Comparison of ENCODE assay signal across 26 cellular contexts in the genomic region with DNA sequence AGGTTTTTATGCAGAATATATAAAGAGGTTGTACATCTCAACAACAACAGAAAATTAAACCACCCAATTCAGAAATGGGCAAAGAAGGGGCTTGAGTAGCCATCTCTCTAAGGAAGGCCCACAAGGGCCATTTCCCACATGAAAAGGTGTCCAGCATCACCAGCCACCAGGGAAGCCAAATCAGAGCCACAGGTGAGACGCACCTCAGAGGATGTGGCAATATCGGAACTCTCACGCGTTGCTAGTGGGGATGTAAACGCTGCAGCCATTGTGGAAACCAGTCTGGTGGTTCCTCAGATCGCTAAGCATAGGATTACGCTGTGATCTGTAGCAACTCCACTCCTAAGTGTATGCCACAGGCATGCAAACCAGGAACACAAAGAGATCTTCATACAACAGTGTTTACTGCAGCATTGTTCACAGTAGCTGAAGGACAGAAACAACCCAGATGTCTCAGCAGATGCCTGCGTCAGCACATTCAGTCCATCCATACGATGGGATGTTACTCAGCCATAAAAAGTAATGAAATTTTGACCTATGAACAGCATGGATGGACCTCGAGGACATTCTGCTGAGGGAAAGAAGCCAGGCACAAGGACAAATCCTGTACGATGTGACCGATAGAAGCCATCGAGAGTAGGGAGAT.
DNase-seq lines count a peak whose midpoint lies in the region; ATAC-seq lines count a peak whose summit lies in the region.
"Had no signal": no experiment of that assay in that cellular context is flagged by ENCODE, and none has a peak within 500 bp of the region (broad histone marks: within the 10 kb centered on the region; RNA-seq: fewer than 3 reads in every experiment).

No MANE protein-coding gene starts in this region.

- H3K27me3 Mint-ChIP-seq in activated T-cell treated with anti-CD3 and anti-CD28 coated beads, Interleukin-2, amount 50 U/mL, for 24 hours, result no peaks in the 10 kb centered on the region
- no peaks in the 10 kb centered on the region for H3K27me3 Mint-ChIP-seq in activated T-cell treated with anti-CD3 and anti-CD28 coated beads, Interleukin-2, amount 50 U/mL, for 4 hours (ENCODE audit: low read depth)
- H3K27me3 Mint-ChIP-seq: stimulated activated naive CD8-positive, alpha-beta T cell treated with anti-CD3 and anti-CD28 coated beads, Interleukin-15, amount 100 ng/mL, for 72 hours had no signal

- peak overlapping the region; percentile 33 for H3K27ac ChIP-seq in layer of hippocampus (ENCODE audit: low read depth, low read length)
- H3K27ac ChIP-seq in temporal lobe (ENCODE audit: low read depth, low read length), result peak overlapping the region; percentile 37
- H3K27ac ChIP-seq: brain microvascular endothelial cell, colonic mucosa, esophagus muscularis mucosa, neural progenitor cell, prostate gland had no signal

- no peak for DNase-seq in activated T-cell treated with anti-CD3 and anti-CD28 coated beads, Interleukin-2, amount 50 U/mL, for 24 hours
- no peak for DNase-seq in activated T-cell treated with anti-CD3 and anti-CD28 coated beads, Interleukin-2, amount 50 U/mL, for 4 hours
- peak; percentile 4 for DNase-seq in amniotic epithelial cell (ENCODE audit: low read depth)
- no peak for DNase-seq in left ventricle myocardium superior
- no peak for DNase-seq in 8988T
- DNase-seq: activated CD4-positive, alpha-beta T cell treated with anti-CD3 and anti-CD28 coated beads for 4 hours; brain microvascular endothelial cell; Caco-2; colonic mucosa; DMS79 treated with DMSO at 0.1 percent for 48 hours; foreskin melanocyte; GOT3; Karpas-422; MV-4-11; NCI-H1694 treated with DMSO at 0.1 percent for 48 hours; NCI-H2227 treated with DMSO at 0.1 percent for 48 hours; NCI-H774; stimulated activated naive CD8-positive, alpha-beta T cell treated with anti-CD3 and anti-CD28 coated beads, Interleukin-15, amount 100 ng/mL, for 72 hours had no signal

- H3K9me3 Mint-ChIP-seq in activated T-cell treated with anti-CD3 and anti-CD28 coated beads, Interleukin-2, amount 50 U/mL, for 24 hours, result no peaks in the 10 kb centered on the region
- no peaks in the 10 kb centered on the region for H3K9me3 Mint-ChIP-seq in activated T-cell treated with anti-CD3 and anti-CD28 coated beads, Interleukin-2, amount 50 U/mL, for 4 hours
- H3K9me3 Mint-ChIP-seq: activated T-helper 2 cell treated with anti-CD3 and anti-CD28 coated beads, Interferon-gamma antibody, Interleukin-2, Interleukin-4, amounts not matched to agents 10 μg/mL and 5 μg/mL and 100 μg/mL, durations not matched to agents 14 hours and 24 hours and 36 hours; neural progenitor cell; stimulated activated naive CD8-positive, alpha-beta T cell treated with anti-CD3 and anti-CD28 coated beads, Interleukin-15, amount 100 ng/mL, for 72 hours had no signal

- H3K27ac Mint-ChIP-seq in activated T-cell treated with anti-CD3 and anti-CD28 coated beads, Interleukin-2, amount 50 U/mL, for 24 hours, result peak overlapping the region; percentile 5
- H3K27ac Mint-ChIP-seq: activated T-helper 2 cell treated with anti-CD3 and anti-CD28 coated beads, Interferon-gamma antibody, Interleukin-2, Interleukin-4, amounts not matched to agents 10 μg/mL and 5 μg/mL and 100 μg/mL, durations not matched to agents 14 hours and 24 hours and 36 hours; neural progenitor cell had no signal

- no peaks in the 10 kb centered on the region for H3K4me1 Mint-ChIP-seq in activated T-cell treated with anti-CD3 and anti-CD28 coated beads, Interleukin-2, amount 50 U/mL, for 24 hours (ENCODE audit: low read depth)
- peaks cover 1% of the 10 kb centered on the region for H3K4me1 Mint-ChIP-seq in activated T-cell treated with anti-CD3 and anti-CD28 coated beads, Interleukin-2, amount 50 U/mL, for 4 hours (ENCODE audit: low read depth)
- H3K4me1 Mint-ChIP-seq: neural progenitor cell; stimulated activated naive CD8-positive, alpha-beta T cell treated with anti-CD3 and anti-CD28 coated beads, Interleukin-15, amount 100 ng/mL, for 72 hours had no signal

- intact Hi-C loops in left ventricle myocardium superior (cut with micrococcal nuclease), result no loop called here

- no peak for ATAC-seq in activated T-cell treated with anti-CD3 and anti-CD28 coated beads, Interleukin-2, amount 50 U/mL, for 4 hours
- ATAC-seq in left ventricle myocardium superior (no peak), HG03354 (IDR thresholded peaks at IDR 0.05; ENCODE audit: poor library complexity, severe bottlenecking, unreplicated experiment) (no peak)
- ATAC-seq: mucosa of descending colon; stimulated activated naive CD8-positive, alpha-beta T cell treated with anti-CD3 and anti-CD28 coated beads, Interleukin-15, amount 100 ng/mL, for 72 hours had no signal

- no peaks in the 10 kb centered on the region for H3K27me3 ChIP-seq in layer of hippocampus (ENCODE audit: control insufficient read depth, insufficient read depth, low read length)
- H3K27me3 ChIP-seq: brain microvascular endothelial cell, colonic mucosa, esophagus muscularis mucosa, neural progenitor cell had no signal

- no peak overlapping the region for H3K4me3 Mint-ChIP-seq in activated T-cell treated with anti-CD3 and anti-CD28 coated beads, Interleukin-2, amount 50 U/mL, for 24 hours
- no peak overlapping the region for H3K4me3 Mint-ChIP-seq in activated T-cell treated with anti-CD3 and anti-CD28 coated beads, Interleukin-2, amount 50 U/mL, for 4 hours
- H3K4me3 Mint-ChIP-seq: neural progenitor cell; stimulated activated naive CD8-positive, alpha-beta T cell treated with anti-CD3 and anti-CD28 coated beads, Interleukin-15, amount 100 ng/mL, for 72 hours had no signal

- peaks cover 92% of the 10 kb centered on the region for H3K36me3 Mint-ChIP-seq in activated T-cell treated with anti-CD3 and anti-CD28 coated beads, Interleukin-2, amount 50 U/mL, for 24 hours (ENCODE audit: low read depth)
- H3K36me3 Mint-ChIP-seq in activated T-cell treated with anti-CD3 and anti-CD28 coated beads, Interleukin-2, amount 50 U/mL, for 4 hours (ENCODE audit: insufficient read depth), result peaks cover 44% of the 10 kb centered on the region
